In the genomic region with DNA sequence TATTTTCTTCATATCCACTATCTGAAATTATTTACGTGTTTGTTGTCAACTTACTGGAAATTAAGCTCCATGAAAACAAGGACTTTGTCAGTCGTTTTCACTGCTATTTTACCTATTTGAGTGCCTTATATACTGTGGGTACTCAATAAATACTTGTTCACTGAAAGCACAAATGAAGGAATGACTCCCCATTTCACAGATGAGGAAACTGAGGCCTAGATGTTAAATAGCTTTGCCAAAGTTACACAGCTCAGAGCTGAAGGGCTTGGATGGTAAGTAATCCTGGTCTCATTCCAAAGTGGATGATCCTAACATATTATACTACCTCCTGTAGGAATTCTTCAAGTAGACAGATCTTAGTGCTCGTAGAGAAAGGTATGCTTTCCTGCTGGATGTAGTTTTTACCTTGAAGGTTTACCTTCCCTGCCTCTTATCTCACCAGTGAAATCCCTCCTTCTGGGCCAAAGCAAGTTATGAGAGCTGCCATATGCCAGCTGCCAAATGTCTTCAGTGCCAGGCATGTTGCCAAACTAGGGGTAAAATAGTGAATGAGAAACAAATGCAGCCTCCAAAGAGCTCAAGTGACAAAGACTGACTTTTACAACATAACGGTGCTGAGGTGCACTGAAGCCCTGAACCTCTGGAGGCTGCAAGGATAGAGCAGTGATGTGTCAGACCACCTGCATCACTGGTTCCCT, we compare ENCODE assay signal across 16 cellular contexts.
DNase-seq lines count a peak whose midpoint lies in the region; ATAC-seq and TF ChIP-seq lines count a peak whose summit lies in the region.
"Had no signal": no experiment of that assay in that cellular context is flagged by ENCODE, and none has a peak within 500 bp of the region (broad histone marks: within the 10 kb centered on the region; RNA-seq: fewer than 3 reads in every experiment).

No MANE protein-coding gene starts in this region.

- H3K4me3 ChIP-seq in psoas muscle: no peak overlapping the region
- no peak overlapping the region for H3K4me3 ChIP-seq in trophoblast cell (ENCODE audit: low read depth, low read length)
- H3K4me3 ChIP-seq in thyroid gland (replicated peaks in 1 of 3): no peak overlapping the region
- H3K4me3 ChIP-seq: coronary artery had no signal

- no peak overlapping the region for H3K18ac ChIP-seq in trophoblast cell (ENCODE audit: low read length)

- 68 to 77% (median 71%) methylated on average over 4 of the region's 4 CpGs for WGBS in psoas muscle, 3 donors
- WGBS in trophoblast cell (ENCODE audit: extremely low coverage, insufficient coverage, insufficient read length): no CpG with 5 or more reads among the region's 4 CpGs
- WGBS in thyroid gland, 2 donors: 85 to 89% methylated on average over 4 of the region's 4 CpGs

- ATAC-seq in psoas muscle (peak in 3 of 4 donors; percentile 37 to 68 (median 42)), HG02938 (IDR thresholded peaks at IDR 0.05; ENCODE audit: unreplicated experiment) (no peak)

- H3K9ac ChIP-seq in trophoblast cell (ENCODE audit: low read length): no peak overlapping the region

- DNase-seq in NCI-H1092 treated with DMSO at 0.1 percent for 48 hours (lab: John Stamatoyannopoulos, UW): peak; percentile 47
- DNase-seq in NCI-H1092 (lab: John Stamatoyannopoulos, UW): no peak
- DNase-seq in NCI-H2029 (lab: John Stamatoyannopoulos, UW): peak; percentile 46
- peak; percentile 52 for DNase-seq in astrocyte of the hippocampus (ENCODE audit: low read depth, low spot score)
- no peak for DNase-seq in psoas muscle
- DNase-seq in trophoblast cell: no peak
- no peak for DNase-seq in thyroid gland
- DNase-seq: activated CD4-positive, alpha-beta memory T cell treated with anti-CD3 and anti-CD28 coated beads for 36 hours; activated T-cell treated with anti-CD3 and anti-CD28 coated beads, Interleukin-2, amount 50 U/mL, for 48 hours; erythroblast; kidney; NCI-H2081 treated with DMSO at 0.1 percent for 48 hours; stimulated activated CD4-positive, alpha-beta T cell treated with anti-CD3 and anti-CD28 coated beads, Interleukin-12 subunit alpha, Interleukin-12 subunit beta, amount 100 ng/mL, for 4 hours had no signal

- H3K36me3 ChIP-seq in psoas muscle (ENCODE audit: insufficient read depth in 1 of 2, low read depth in 1 of 2) (peaks cover 0 to 2% of the 10 kb centered on the region in 2 donors), trophoblast cell (ENCODE audit: control insufficient read depth in 1 of 2, insufficient read depth in 2 of 2, low read length in 2 of 2) (no peaks in the 10 kb centered on the region), thyroid gland (no peaks in the 10 kb centered on the region)

- no peak overlapping the region for H4K91ac ChIP-seq in trophoblast cell (ENCODE audit: low read depth, low read length)

- no peak overlapping the region for H2AFZ ChIP-seq in trophoblast cell (ENCODE audit: insufficient read depth, low read length, poor library complexity)

- no peak overlapping the region for H3K4me2 ChIP-seq in trophoblast cell (ENCODE audit: low read length)

- no peak overlapping the region for H4K12ac ChIP-seq in trophoblast cell (ENCODE audit: low read depth, low read length)

- no peak overlapping the region for H4K8ac ChIP-seq in trophoblast cell (ENCODE audit: low read depth, low read length)

- no peak overlapping the region for H2BK12ac ChIP-seq in trophoblast cell (ENCODE audit: low read length)

- intact Hi-C loops in psoas muscle (cut with DNase I): loop anchor here in 1 of 2 donors (10.0 kb wide), 1 partner anchor 177 kb away; a partner anchor contains a TSS
- intact Hi-C loops in thyroid gland (cut with DNase I): no loop called here

- no peaks in the 10 kb centered on the region for H3K79me2 ChIP-seq in trophoblast cell (ENCODE audit: control insufficient read depth, insufficient read depth, low read length, poor library complexity)

- no peak overlapping the region for H3K4ac ChIP-seq in trophoblast cell (ENCODE audit: low read depth, low read length)

- no peak overlapping the region for H2BK120ac ChIP-seq in trophoblast cell (ENCODE audit: insufficient read depth, low read length, poor library complexity)

- no peaks in the 10 kb centered on the region for H3K9me3 ChIP-seq in psoas muscle
- H3K9me3 ChIP-seq in trophoblast cell (ENCODE audit: insufficient read depth, low read depth, low read length): peaks cover 2% of the 10 kb centered on the region
- no peaks in the 10 kb centered on the region for H3K9me3 ChIP-seq in thyroid gland

- TF ChIP-seq POLR2A in thyroid gland (IDR thresholded peaks at IDR 0.05): no peak

- H3K4me1 ChIP-seq in psoas muscle (peaks cover 16% of the 10 kb centered on the region), trophoblast cell (ENCODE audit: control insufficient read depth in 1 of 2, insufficient read depth in 2 of 2, low read length in 2 of 2) (peaks cover 10 to 12% of the 10 kb centered on the region in 2 experiments), thyroid gland (no peaks in the 10 kb centered on the region)

- no peaks in the 10 kb centered on the region for H3K27me3 ChIP-seq in psoas muscle (ENCODE audit: insufficient read depth in 3 of 3, low read length in 2 of 3)
- no peaks in the 10 kb centered on the region for H3K27me3 ChIP-seq in trophoblast cell (ENCODE audit: insufficient read depth, low read length)
- no peaks in the 10 kb centered on the region for H3K27me3 ChIP-seq in thyroid gland

- no peak overlapping the region for H2AK5ac ChIP-seq in trophoblast cell (ENCODE audit: low read length)

- TF ChIP-seq CTCF in psoas muscle (IDR thresholded peaks at IDR 0.05): no peak
- TF ChIP-seq CTCF in thyroid gland (IDR thresholded peaks at IDR 0.05): no peak

- H3K27ac ChIP-seq in psoas muscle (no peak overlapping the region), trophoblast cell (ENCODE audit: low read depth, low read length) (no peak overlapping the region), thyroid gland (no peak overlapping the region)
- H3K27ac ChIP-seq: 22Rv1, coronary artery had no signal

- no peak overlapping the region for H3K14ac ChIP-seq in trophoblast cell (ENCODE audit: low read length)

- peaks cover 2% of the 10 kb centered on the region for H3K79me1 ChIP-seq in trophoblast cell (ENCODE audit: low read length)

- H2BK5ac ChIP-seq in trophoblast cell (ENCODE audit: low read depth, low read length, poor library complexity): no peak overlapping the region

- H3K23ac ChIP-seq in trophoblast cell (ENCODE audit: low read length): no peak overlapping the region

Comparison
In these comparisons a context has a peak if more than half of its experiments do, and no peak if none do; other contexts are left out.
1. DNase-seq: peak in NCI-H1092 treated with DMSO at 0.1 percent for 48 hours (single experiment), NCI-H2029 (single experiment) and astrocyte of the hippocampus (single experiment); none in NCI-H1092 (single experiment), psoas muscle (0 of 2), trophoblast cell (0 of 2) and thyroid gland (0 of 2).